ENCODE assay signal across 1 cellular context in genomic region chr7:138460176-138460648, GRCh38.
A peak's percentile ranks its signal among the peaks of the same experiment; 100 is the strongest.
TF ChIP-seq lines count a peak whose summit lies in the region.

Gene TRIM24, plus strand, starts transcription at chr7:138460259. Its CDS starts 290 bp downstream, at chr7:138460549.

TF ChIP-seq in K562, 482 proteins besides CTCF, POLR2A, EP300 and RAD21 (continued from another document and continues in another):
- TF ChIP-seq PTTG1 (tag; IDR thresholded peaks at IDR 0.05; ENCODE audit: low read depth) (no peak), ZNF239 (CRISPR knock-in tag; IDR thresholded peaks at IDR 0.05) (no peak), HNRNPUL1 (IDR thresholded peaks at IDR 0.05; ENCODE audit: low read length) (no peak), MAZ (CRISPR knock-in tag; conservative IDR thresholded peaks at IDR 0.05 in 1 of 2, IDR thresholded peaks at IDR 0.05 in 1 of 2) (peak; percentile 73 to 84), STAT5A (IDR thresholded peaks at IDR 0.05; ENCODE audit: borderline replicate concordance, low read length) (peak; percentile 15; the same call in 1 of the 2 replicates), OTX1 (CRISPR knock-in tag; IDR thresholded peaks at IDR 0.05) (peak; percentile 88; the same call in 1 of the 2 replicates), HDAC2 (IDR thresholded peaks at IDR 0.05) (no peak), SREBF2 (CRISPR knock-in tag; IDR thresholded peaks at IDR 0.05) (no peak), RFX1 (IDR thresholded peaks at IDR 0.05) (no peak), LARP7 (IDR thresholded peaks at IDR 0.05) (no peak), ILF3 (IDR thresholded peaks at IDR 0.05; ENCODE audit: borderline replicate concordance) (no peak; the same call in 1 of the 2 replicates), ZNF551 (CRISPR knock-in tag; IDR thresholded peaks at IDR 0.05) (no peak), TEAD2 (tag; IDR thresholded peaks at IDR 0.05) (no peak), DIDO1 (tag; IDR thresholded peaks at IDR 0.05; ENCODE audit: low read depth) (no peak), SNIP1 (IDR thresholded peaks at IDR 0.05; ENCODE audit: low read depth) (no peak), NFIC (IDR thresholded peaks at IDR 0.05) (peak; percentile 67), ELF1 (tag; IDR thresholded peaks at IDR 0.05) (0 out of 2 replicates have a peak, but pooled peaks have one; percentile 6), RBM39 (optimal IDR thresholded peaks at IDR 0.05; ENCODE audit: low read depth, low read length) (no peak), MCM7 (IDR thresholded peaks at IDR 0.05) (no peak), ZNF311 (CRISPR knock-in tag; IDR thresholded peaks at IDR 0.05) (no peak), COPS2 (conservative IDR thresholded peaks at IDR 0.05) (no peak), RAD51 (IDR thresholded peaks at IDR 0.05; ENCODE audit: borderline replicate concordance, low read depth) (no peak), ZNF76 (CRISPR knock-in tag; IDR thresholded peaks at IDR 0.05; ENCODE audit: borderline replicate concordance) (0 out of 2 replicates have a peak, but pooled peaks have one; percentile 64), ZSCAN29 (IDR thresholded peaks at IDR 0.05) (peak; percentile 11; the same call in 1 of the 2 replicates), SRSF9 (IDR thresholded peaks at IDR 0.05; ENCODE audit: borderline replicate concordance, low read depth, low read length) (no peak), ELK1 (CRISPR knock-in tag; IDR thresholded peaks at IDR 0.05) (0 out of 2 replicates have a peak, but pooled peaks have one; percentile 93), U2AF1 (optimal IDR thresholded peaks at IDR 0.05; ENCODE audit: low read depth, low read length) (peak; percentile 81), IRF9 (tag; IDR thresholded peaks at IDR 0.05) (no peak), XRCC5 (IDR thresholded peaks at IDR 0.05; ENCODE audit: low read depth, low read length) (no peak), PHB2 (IDR thresholded peaks at IDR 0.05; ENCODE audit: low read depth) (no peak), ZNF280A (IDR thresholded peaks at IDR 0.05; ENCODE audit: low read depth, partially characterized antibody) (no peak), ZFP36 (IDR thresholded peaks at IDR 0.05; ENCODE audit: low read depth, low read length, partially characterized antibody) (peak; percentile 32), HSF4 (CRISPR knock-in tag; IDR thresholded peaks at IDR 0.05; ENCODE audit: borderline replicate concordance) (no peak), ZNF217 (CRISPR knock-in tag; IDR thresholded peaks at IDR 0.05) (no peak), ESRRA (IDR thresholded peaks at IDR 0.05; ENCODE audit: borderline replicate concordance, low read depth) (peak; percentile 41; the same call in 1 of the 2 replicates), IRF1 (CRISPR knock-in tag; IDR thresholded peaks at IDR 0.05; ENCODE audit: borderline replicate concordance) (no peak; the same call in 1 of the 2 replicates), GABPA (tag; conservative IDR thresholded peaks at IDR 0.05; ENCODE audit: low read depth) (peak; percentile 87), TAF15 (IDR thresholded peaks at IDR 0.05; ENCODE audit: low read depth, low read length) (no peak), CREM (IDR thresholded peaks at IDR 0.05; ENCODE audit: low read depth) (peak; percentile 74; the same call in 1 of the 2 replicates), ZMIZ1 (IDR thresholded peaks at IDR 0.05; ENCODE audit: low read depth in 2 of 2, low read length in 2 of 2) (peak in 1 of 2 experiments; percentile 22; a peak in 1 of 4 replicates), POLR2B (IDR thresholded peaks at IDR 0.05; ENCODE audit: low read depth, partially characterized antibody) (peak; percentile 92), CHD1 (IDR thresholded peaks at IDR 0.05; ENCODE audit: low read length) (no peak), ZNF12 (CRISPR knock-in tag; IDR thresholded peaks at IDR 0.05) (peak; percentile 72; the same call in 1 of the 2 replicates), NCOA4 (IDR thresholded peaks at IDR 0.05; ENCODE audit: partially characterized antibody) (no peak), SIN3A (IDR thresholded peaks at IDR 0.05; ENCODE audit: borderline replicate concordance in 2 of 2, control insufficient read depth in 1 of 2, low read depth in 2 of 2, low read length in 2 of 2) (peak in 1 of 2 experiments; percentile 79; a peak in 1 of 4 replicates), ZNF75A (CRISPR knock-in tag; IDR thresholded peaks at IDR 0.05) (no peak), CBX5 (IDR thresholded peaks at IDR 0.05; ENCODE audit: borderline replicate concordance, low read depth) (no peak), ZNF780A (CRISPR knock-in tag; IDR thresholded peaks at IDR 0.05) (no peak), ZNF707 (CRISPR knock-in tag; conservative IDR thresholded peaks at IDR 0.05) (0 out of 2 replicates have a peak, but pooled peaks have one; percentile 4), EP400 (IDR thresholded peaks at IDR 0.05) (peak; percentile 74; the same call in 1 of the 2 replicates), ARHGAP35 (IDR thresholded peaks at IDR 0.05; ENCODE audit: partially characterized antibody) (no peak), CXXC5 (CRISPR knock-in tag; IDR thresholded peaks at IDR 0.05) (peak; percentile 81), MXI1 (IDR thresholded peaks at IDR 0.05; ENCODE audit: low read depth, low read length) (no peak; the same call in 1 of the 2 replicates), MED1 (CRISPR knock-in tag; IDR thresholded peaks at IDR 0.05; ENCODE audit: borderline replicate concordance) (no peak), GTF2F1 (IDR thresholded peaks at IDR 0.05; ENCODE audit: low read depth, low read length) (peak; percentile 34; the same call in 1 of the 2 replicates), EHMT2 (IDR thresholded peaks at IDR 0.05) (no peak), ZNF668 (CRISPR knock-in tag; IDR thresholded peaks at IDR 0.05) (0 out of 2 replicates have a peak, but pooled peaks have one; percentile 49)
- TF ChIP-seq, protein P1, sequence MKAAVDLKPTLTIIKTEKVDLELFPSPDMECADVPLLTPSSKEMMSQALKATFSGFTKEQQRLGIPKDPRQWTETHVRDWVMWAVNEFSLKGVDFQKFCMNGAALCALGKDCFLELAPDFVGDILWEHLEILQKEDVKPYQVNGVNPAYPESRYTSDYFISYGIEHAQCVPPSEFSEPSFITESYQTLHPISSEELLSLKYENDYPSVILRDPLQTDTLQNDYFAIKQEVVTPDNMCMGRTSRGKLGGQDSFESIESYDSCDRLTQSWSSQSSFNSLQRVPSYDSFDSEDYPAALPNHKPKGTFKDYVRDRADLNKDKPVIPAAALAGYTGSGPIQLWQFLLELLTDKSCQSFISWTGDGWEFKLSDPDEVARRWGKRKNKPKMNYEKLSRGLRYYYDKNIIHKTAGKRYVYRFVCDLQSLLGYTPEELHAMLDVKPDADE (conservative IDR thresholded peaks at IDR 0.05; ENCODE audit: control insufficient read depth, low read depth, low read length) = peak; percentile 87
- TF ChIP-seq, protein P2, sequence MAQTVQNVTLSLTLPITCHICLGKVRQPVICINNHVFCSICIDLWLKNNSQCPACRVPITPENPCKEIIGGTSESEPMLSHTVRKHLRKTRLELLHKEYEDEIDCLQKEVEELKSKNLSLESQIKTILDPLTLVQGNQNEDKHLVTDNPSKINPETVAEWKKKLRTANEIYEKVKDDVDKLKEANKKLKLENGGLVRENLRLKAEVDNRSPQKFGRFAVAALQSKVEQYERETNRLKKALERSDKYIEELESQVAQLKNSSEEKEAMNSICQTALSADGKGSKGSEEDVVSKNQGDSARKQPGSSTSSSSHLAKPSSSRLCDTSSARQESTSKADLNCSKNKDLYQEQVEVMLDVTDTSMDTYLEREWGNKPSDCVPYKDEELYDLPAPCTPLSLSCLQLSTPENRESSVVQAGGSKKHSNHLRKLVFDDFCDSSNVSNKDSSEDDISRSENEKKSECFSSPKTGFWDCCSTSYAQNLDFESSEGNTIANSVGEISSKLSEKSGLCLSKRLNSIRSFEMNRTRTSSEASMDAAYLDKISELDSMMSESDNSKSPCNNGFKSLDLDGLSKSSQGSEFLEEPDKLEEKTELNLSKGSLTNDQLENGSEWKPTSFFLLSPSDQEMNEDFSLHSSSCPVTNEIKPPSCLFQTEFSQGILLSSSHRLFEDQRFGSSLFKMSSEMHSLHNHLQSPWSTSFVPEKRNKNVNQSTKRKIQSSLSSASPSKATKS (CRISPR knock-in tag; IDR thresholded peaks at IDR 0.05) = no peak
- TF ChIP-seq, protein P3, sequence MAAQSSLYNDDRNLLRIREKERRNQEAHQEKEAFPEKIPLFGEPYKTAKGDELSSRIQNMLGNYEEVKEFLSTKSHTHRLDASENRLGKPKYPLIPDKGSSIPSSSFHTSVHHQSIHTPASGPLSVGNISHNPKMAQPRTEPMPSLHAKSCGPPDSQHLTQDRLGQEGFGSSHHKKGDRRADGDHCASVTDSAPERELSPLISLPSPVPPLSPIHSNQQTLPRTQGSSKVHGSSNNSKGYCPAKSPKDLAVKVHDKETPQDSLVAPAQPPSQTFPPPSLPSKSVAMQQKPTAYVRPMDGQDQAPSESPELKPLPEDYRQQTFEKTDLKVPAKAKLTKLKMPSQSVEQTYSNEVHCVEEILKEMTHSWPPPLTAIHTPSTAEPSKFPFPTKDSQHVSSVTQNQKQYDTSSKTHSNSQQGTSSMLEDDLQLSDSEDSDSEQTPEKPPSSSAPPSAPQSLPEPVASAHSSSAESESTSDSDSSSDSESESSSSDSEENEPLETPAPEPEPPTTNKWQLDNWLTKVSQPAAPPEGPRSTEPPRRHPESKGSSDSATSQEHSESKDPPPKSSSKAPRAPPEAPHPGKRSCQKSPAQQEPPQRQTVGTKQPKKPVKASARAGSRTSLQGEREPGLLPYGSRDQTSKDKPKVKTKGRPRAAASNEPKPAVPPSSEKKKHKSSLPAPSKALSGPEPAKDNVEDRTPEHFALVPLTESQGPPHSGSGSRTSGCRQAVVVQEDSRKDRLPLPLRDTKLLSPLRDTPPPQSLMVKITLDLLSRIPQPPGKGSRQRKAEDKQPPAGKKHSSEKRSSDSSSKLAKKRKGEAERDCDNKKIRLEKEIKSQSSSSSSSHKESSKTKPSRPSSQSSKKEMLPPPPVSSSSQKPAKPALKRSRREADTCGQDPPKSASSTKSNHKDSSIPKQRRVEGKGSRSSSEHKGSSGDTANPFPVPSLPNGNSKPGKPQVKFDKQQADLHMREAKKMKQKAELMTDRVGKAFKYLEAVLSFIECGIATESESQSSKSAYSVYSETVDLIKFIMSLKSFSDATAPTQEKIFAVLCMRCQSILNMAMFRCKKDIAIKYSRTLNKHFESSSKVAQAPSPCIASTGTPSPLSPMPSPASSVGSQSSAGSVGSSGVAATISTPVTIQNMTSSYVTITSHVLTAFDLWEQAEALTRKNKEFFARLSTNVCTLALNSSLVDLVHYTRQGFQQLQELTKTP (IDR thresholded peaks at IDR 0.05; ENCODE audit: low read depth in 1 of 2, partially characterized antibody in 2 of 2) = no peak
